Comparison of ENCODE assay signal across 16 cellular contexts in the genomic region with DNA sequence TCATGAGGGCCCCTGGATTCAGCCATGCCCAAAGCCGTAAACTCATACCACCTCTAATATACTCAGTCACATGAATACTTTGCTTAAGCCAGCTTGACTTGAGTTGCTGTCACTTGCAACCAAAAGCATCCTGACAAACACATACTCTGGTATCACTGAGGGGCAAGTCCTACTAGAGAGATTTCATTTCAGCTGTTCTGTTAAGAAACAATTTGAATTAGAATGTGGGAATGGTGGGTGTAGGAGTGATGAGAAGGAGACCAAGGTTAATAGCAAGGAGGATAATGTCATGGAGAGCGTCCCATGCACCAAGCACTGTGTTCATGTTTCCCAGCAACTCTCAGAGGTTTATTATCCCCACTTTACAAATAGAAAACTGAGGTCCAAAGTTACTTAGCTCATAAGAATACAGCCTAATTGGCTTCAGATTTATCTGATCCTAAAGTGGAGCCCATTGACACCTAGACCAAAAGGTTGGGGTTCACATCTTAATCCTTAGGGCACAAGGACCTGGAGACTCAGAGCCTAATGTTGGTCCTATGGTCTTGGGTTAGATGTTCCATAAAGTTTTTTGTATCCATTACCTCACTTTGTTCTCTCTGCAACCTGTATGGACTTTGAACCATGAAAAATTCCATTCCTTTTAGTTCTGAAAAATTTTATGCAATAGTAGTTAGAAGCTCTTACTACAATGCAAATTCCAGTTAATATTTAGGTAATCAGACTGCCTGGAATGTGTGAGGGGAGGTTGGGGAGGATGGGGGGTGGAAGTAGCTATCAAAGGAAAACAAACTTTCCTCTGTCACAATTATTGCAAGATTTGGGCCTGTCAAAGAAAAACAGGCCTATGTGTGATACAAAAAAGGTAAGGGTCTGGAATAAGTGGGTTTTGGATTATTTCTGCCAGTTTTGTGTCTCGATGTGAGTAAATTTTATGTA.
"Had no signal": no experiment of that assay in that cellular context is flagged by ENCODE, and none has a peak within 500 bp of the region (broad histone marks: within the 10 kb centered on the region; RNA-seq: fewer than 3 reads in every experiment).

No MANE protein-coding gene starts in this region.

- DNase-seq: cortex of kidney; dorsolateral prefrontal cortex; effector CD8-positive, alpha-beta T cell; heart left ventricle; hypothalamus; islet precursor cell; left cardiac atrium; left ventricle myocardium superior; naive thymus-derived CD4-positive, alpha-beta T cell; nephron progenitor cell; psoas muscle; stimulated activated CD4-positive, alpha-beta T cell treated with anti-CD3 and anti-CD28 coated beads, Interleukin-2, amount 100 ng/mL, for 48 hours; stimulated activated naive CD4-positive, alpha-beta T cell treated with Interleukin-2 at 50 U/mL for 16 hours; trophoblast cell had no signal

- H3K27ac ChIP-seq: dorsolateral prefrontal cortex, heart left ventricle, psoas muscle had no signal

- H3K9me3 ChIP-seq: heart left ventricle, psoas muscle had no signal

- H3K36me3 ChIP-seq: heart left ventricle had no signal

- H3K4me3 ChIP-seq: dorsolateral prefrontal cortex, heart left ventricle, psoas muscle, smooth muscle cell had no signal

- ATAC-seq: esophagus mucosa; heart left ventricle; left cardiac atrium; left ventricle myocardium superior; naive thymus-derived CD4-positive, alpha-beta T cell; psoas muscle had no signal

- H3K4me1 ChIP-seq: psoas muscle had no signal
